ENCODE assay signal across 28 cellular contexts in the genomic region with DNA sequence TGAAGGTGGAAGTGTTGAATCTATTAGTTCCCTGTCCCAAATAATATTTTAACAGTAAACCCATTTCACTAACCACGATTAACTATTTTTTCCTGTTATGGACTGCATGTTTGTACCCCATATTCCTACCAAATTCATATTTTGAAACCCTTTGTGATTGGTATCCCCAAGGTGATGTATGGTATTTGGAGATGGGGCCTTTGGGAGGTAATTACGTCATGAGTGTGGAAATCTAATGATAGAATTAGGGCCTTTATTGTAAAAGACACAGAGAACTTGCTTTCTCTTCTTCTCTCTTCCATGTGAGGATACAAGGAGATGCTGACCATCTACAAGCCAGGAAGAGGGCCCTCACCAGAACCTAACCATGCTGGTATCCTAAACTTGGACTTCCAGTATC.
"Had no signal": no experiment of that assay in that cellular context is flagged by ENCODE, and none has a peak within 500 bp of the region (broad histone marks: within the 10 kb centered on the region; RNA-seq: fewer than 3 reads in every experiment).

No MANE protein-coding gene starts in this region.

- H3K27ac Mint-ChIP-seq: stimulated activated effector memory CD8-positive, alpha-beta T cell treated with anti-CD3 and anti-CD28 coated beads, Interleukin-12 subunit alpha, Interleukin-12 subunit beta, amount 100 ng/mL, for 72 hours; stimulated activated memory B cell treated with anti-CD40 and anti-IgM and Interleukin-4, amounts not matched to agents 10 μg/mL and 1 μg/mL and 100 μg/mL, for 72 hours; stimulated activated naive B cell treated with anti-CD40 and anti-IgM and Interleukin-4, amounts not matched to agents 10 μg/mL and 1 μg/mL and 100 μg/mL, for 72 hours; stimulated activated naive CD8-positive, alpha-beta T cell treated with anti-CD3 and anti-CD28 coated beads, Interleukin-15, amount 100 ng/mL, for 72 hours; stimulated activated naive CD8-positive, alpha-beta T cell treated with anti-CD3 and anti-CD28 coated beads, Interleukin-15, Interleukin-2, amounts not matched to agents 100 ng/mL and 50 ng/mL, for 24 hours; type B pancreatic cell had no signal

- H3K4me3 ChIP-seq: stomach, suprapubic skin, testis, thoracic aorta, thyroid gland, tibial artery, tibial nerve, transverse colon, upper lobe of left lung, upper lobe of right lung, uterus, vagina had no signal

- H3K9me3 ChIP-seq: testis, thyroid gland, upper lobe of right lung, uterus, vagina had no signal

- H3K4me3 Mint-ChIP-seq: stimulated activated effector memory CD8-positive, alpha-beta T cell treated with anti-CD3 and anti-CD28 coated beads, Interleukin-12 subunit alpha, Interleukin-12 subunit beta, amount 100 ng/mL, for 72 hours; stimulated activated memory B cell treated with anti-CD40 and anti-IgM and Interleukin-4, amounts not matched to agents 10 μg/mL and 1 μg/mL and 100 μg/mL, for 72 hours; stimulated activated naive B cell treated with anti-CD40 and anti-IgM and Interleukin-4, amounts not matched to agents 10 μg/mL and 1 μg/mL and 100 μg/mL, for 72 hours; stimulated activated naive CD8-positive, alpha-beta T cell treated with anti-CD3 and anti-CD28 coated beads, Interleukin-15, amount 100 ng/mL, for 72 hours; stimulated activated naive CD8-positive, alpha-beta T cell treated with anti-CD3 and anti-CD28 coated beads, Interleukin-15, Interleukin-2, amounts not matched to agents 100 ng/mL and 50 ng/mL, for 24 hours; type B pancreatic cell had no signal

- FAIRE-seq: urothelium cell line had no signal

- H3K36me3 Mint-ChIP-seq: stimulated activated effector memory CD8-positive, alpha-beta T cell treated with anti-CD3 and anti-CD28 coated beads, Interleukin-12 subunit alpha, Interleukin-12 subunit beta, amount 100 ng/mL, for 72 hours; stimulated activated memory B cell treated with anti-CD40 and anti-IgM and Interleukin-4, amounts not matched to agents 10 μg/mL and 1 μg/mL and 100 μg/mL, for 72 hours; stimulated activated naive B cell treated with anti-CD40 and anti-IgM and Interleukin-4, amounts not matched to agents 10 μg/mL and 1 μg/mL and 100 μg/mL, for 72 hours; type B pancreatic cell had no signal

- H3K27ac ChIP-seq: stomach, suprapubic skin, testis, thoracic aorta, thyroid gland, tibial artery, tibial nerve, transverse colon, upper lobe of left lung, upper lobe of right lung, uterus, vagina had no signal

- ATAC-seq: stimulated activated effector memory CD8-positive, alpha-beta T cell treated with anti-CD3 and anti-CD28 coated beads, Interleukin-12 subunit alpha, Interleukin-12 subunit beta, amount 100 ng/mL, for 72 hours; stimulated activated memory B cell treated with anti-CD40 and anti-IgM and Interleukin-4, amounts not matched to agents 10 μg/mL and 1 μg/mL and 100 μg/mL, for 72 hours; stimulated activated naive B cell treated with anti-CD40 and anti-IgM and Interleukin-4, amounts not matched to agents 10 μg/mL and 1 μg/mL and 100 μg/mL, for 72 hours; stimulated activated naive CD8-positive, alpha-beta T cell treated with anti-CD3 and anti-CD28 coated beads, Interleukin-15, amount 100 ng/mL, for 72 hours; stimulated activated naive CD8-positive, alpha-beta T cell treated with anti-CD3 and anti-CD28 coated beads, Interleukin-15, Interleukin-2, amounts not matched to agents 100 U/mL and 50 U/mL, for 24 hours had no signal

- H3K36me3 ChIP-seq: stomach, suprapubic skin, thoracic aorta, thyroid gland, tibial artery, tibial nerve, transverse colon, upper lobe of left lung, upper lobe of right lung, uterus, vagina had no signal

- DNase-seq: stimulated activated CD4-positive, alpha-beta T cell treated with anti-CD3 and anti-CD28 coated beads, Interleukin-2, amount 100 ng/mL, for 48 hours; stimulated activated CD4-positive, alpha-beta T cell treated with anti-CD3 and anti-CD28 coated beads, Interleukin-4, amount 100 ng/mL, for 1 hour; stimulated activated CD4-positive, alpha-beta T cell treated with anti-CD3 and anti-CD28 coated beads, Interleukin-4, amount 100 ng/mL, for 24 hours; stimulated activated CD4-positive, alpha-beta T cell treated with anti-CD3 and anti-CD28 coated beads, Interleukin-4, amount 100 ng/mL, for 4 hours; stimulated activated CD8-positive, alpha-beta memory T cell treated with anti-CD3 and anti-CD28 coated beads, Interleukin-4, amount 100 ng/mL, for 48 hours; stimulated activated naive B cell treated with anti-CD40 and anti-IgM and Interleukin-4, amounts not matched to agents 10 μg/mL and 1 μg/mL and 100 μg/mL, for 72 hours; stimulated activated naive CD4-positive, alpha-beta T cell; stimulated activated naive CD4-positive, alpha-beta T cell treated with Interleukin-2 at 50 U/mL for 16 hours; stimulated activated naive CD8-positive, alpha-beta T cell treated with anti-CD3 and anti-CD28 coated beads, Interleukin-15, amount 100 ng/mL, for 72 hours; stimulated activated naive CD8-positive, alpha-beta T cell treated with anti-CD3 and anti-CD28 coated beads, Interleukin-15, Interleukin-2, amounts not matched to agents 100 U/mL and 50 U/mL, for 24 hours; stomach; substantia nigra; testis; thyroid gland; tibial artery; transverse colon; upper lobe of left lung; upper lobe of right lung; uterus had no signal

- H3K9me3 Mint-ChIP-seq: stimulated activated memory B cell treated with anti-CD40 and anti-IgM and Interleukin-4, amounts not matched to agents 10 μg/mL and 1 μg/mL and 100 μg/mL, for 72 hours; type B pancreatic cell had no signal

- H3K27me3 ChIP-seq: stomach, suprapubic skin, testis, thyroid gland, tibial artery, tibial nerve, transverse colon, upper lobe of left lung, upper lobe of right lung, uterus, vagina had no signal

- H3K4me1 ChIP-seq: stomach, suprapubic skin, testis, thyroid gland, tibial artery, tibial nerve, transverse colon, upper lobe of left lung, upper lobe of right lung, uterus, vagina had no signal

- H3K27me3 Mint-ChIP-seq: stimulated activated memory B cell treated with anti-CD40 and anti-IgM and Interleukin-4, amounts not matched to agents 10 μg/mL and 1 μg/mL and 100 μg/mL, for 72 hours; stimulated activated naive B cell treated with anti-CD40 and anti-IgM and Interleukin-4, amounts not matched to agents 10 μg/mL and 1 μg/mL and 100 μg/mL, for 72 hours; stimulated activated naive CD8-positive, alpha-beta T cell treated with anti-CD3 and anti-CD28 coated beads, Interleukin-15, amount 100 ng/mL, for 72 hours; stimulated activated naive CD8-positive, alpha-beta T cell treated with anti-CD3 and anti-CD28 coated beads, Interleukin-15, Interleukin-2, amounts not matched to agents 100 ng/mL and 50 ng/mL, for 24 hours; type B pancreatic cell had no signal

- H3K4me1 Mint-ChIP-seq: stimulated activated effector memory CD8-positive, alpha-beta T cell treated with anti-CD3 and anti-CD28 coated beads, Interleukin-12 subunit alpha, Interleukin-12 subunit beta, amount 100 ng/mL, for 72 hours; stimulated activated memory B cell treated with anti-CD40 and anti-IgM and Interleukin-4, amounts not matched to agents 10 μg/mL and 1 μg/mL and 100 μg/mL, for 72 hours; stimulated activated naive B cell treated with anti-CD40 and anti-IgM and Interleukin-4, amounts not matched to agents 10 μg/mL and 1 μg/mL and 100 μg/mL, for 72 hours; stimulated activated naive CD8-positive, alpha-beta T cell treated with anti-CD3 and anti-CD28 coated beads, Interleukin-15, amount 100 ng/mL, for 72 hours had no signal
